Comparison of ENCODE assay signal across 9 cellular contexts in genomic region chr3:9168230-9168629, GRCh38.
DNase-seq lines count a peak whose midpoint lies in the region; ATAC-seq and TF ChIP-seq lines count a peak whose summit lies in the region.
"Had no signal": no experiment of that assay in that cellular context is flagged by ENCODE, and none has a peak within 500 bp of the region (broad histone marks: within the 10 kb centered on the region; RNA-seq: fewer than 3 reads in every experiment).

No MANE protein-coding gene starts in this region.

- no peak overlapping the region for H3K4ac ChIP-seq in trophoblast cell (ENCODE audit: low read depth, low read length)

- no peak overlapping the region for H2AFZ ChIP-seq in trophoblast cell (ENCODE audit: insufficient read depth, low read length, poor library complexity)
- H2AFZ ChIP-seq: parathyroid adenoma had no signal

- no peak overlapping the region for H3K9ac ChIP-seq in trophoblast cell (ENCODE audit: low read length)
- H3K9ac ChIP-seq: parathyroid adenoma had no signal

- no peak overlapping the region for H2BK120ac ChIP-seq in trophoblast cell (ENCODE audit: insufficient read depth, low read length, poor library complexity)

- H3K4me2 ChIP-seq in trophoblast cell (ENCODE audit: low read length) = no peak overlapping the region

- H3K36me3 ChIP-seq in trophoblast cell (ENCODE audit: control insufficient read depth in 1 of 2, insufficient read depth in 2 of 2, low read length in 2 of 2) = no peaks in the 10 kb centered on the region
- H3K36me3 ChIP-seq in effector memory CD4-positive, alpha-beta T cell (ENCODE audit: control insufficient read depth, insufficient read depth, low read length) = no peaks in the 10 kb centered on the region

- H3K14ac ChIP-seq in trophoblast cell (ENCODE audit: low read length) = no peak overlapping the region

- H3K18ac ChIP-seq in trophoblast cell (ENCODE audit: low read length) = no peak overlapping the region

- H3K27ac ChIP-seq in trophoblast cell (ENCODE audit: low read depth, low read length) = no peak overlapping the region
- no peak overlapping the region for H3K27ac ChIP-seq in effector memory CD4-positive, alpha-beta T cell (ENCODE audit: insufficient read depth, low read length, poor library complexity, severe bottlenecking)
- H3K27ac ChIP-seq: parathyroid adenoma had no signal

- H3K79me1 ChIP-seq in trophoblast cell (ENCODE audit: low read length) = no peaks in the 10 kb centered on the region

- intact Hi-C loops in activated B cell treated with CpG ODN at 0.5 μM for 24 hours (cut with micrococcal nuclease) = loop anchor here (1.0 kb wide), 1 partner anchor 81 kb away; the partner anchor contains the start of gene SRGAP3

- no peaks in the 10 kb centered on the region for H3K79me2 ChIP-seq in trophoblast cell (ENCODE audit: control insufficient read depth, insufficient read depth, low read length, poor library complexity)
- H3K79me2 ChIP-seq: parathyroid adenoma had no signal

- no CpG with 5 or more reads among the region's 6 CpGs for WGBS in trophoblast cell (ENCODE audit: extremely low coverage, insufficient coverage, insufficient read length)

- H3K23ac ChIP-seq in trophoblast cell (ENCODE audit: low read length) = no peak overlapping the region

- H2AK5ac ChIP-seq in trophoblast cell (ENCODE audit: low read length) = no peak overlapping the region

- H3K27ac Mint-ChIP-seq in activated B cell treated with CpG ODN at 0.5 μM for 24 hours (peak overlapping the region; percentile 50), memory B cell (no peak overlapping the region)

- no peak overlapping the region for H3K4me3 ChIP-seq in trophoblast cell (ENCODE audit: low read depth, low read length)
- H3K4me3 ChIP-seq in effector memory CD4-positive, alpha-beta T cell (ENCODE audit: insufficient read depth, low read depth, low read length, poor library complexity, severe bottlenecking) = no peak overlapping the region

- H3K9me3 Mint-ChIP-seq in activated B cell treated with CpG ODN at 0.5 μM for 24 hours = no peaks in the 10 kb centered on the region
- no peaks in the 10 kb centered on the region for H3K9me3 Mint-ChIP-seq in memory B cell

- H3K4me1 Mint-ChIP-seq in activated B cell treated with CpG ODN at 0.5 μM for 24 hours (no peaks in the 10 kb centered on the region), memory B cell (peaks cover 10% of the 10 kb centered on the region)

- TF ChIP-seq CTCF in activated B cell treated with CpG ODN at 0.5 μM for 24 hours (IDR thresholded peaks at IDR 0.05) = no peak

- POLR2A ChIA-PET in activated B cell treated with CpG ODN at 0.5 μM for 24 hours (lab: Charles Lee) = no interaction called here

- no peak overlapping the region for H2BK5ac ChIP-seq in trophoblast cell (ENCODE audit: low read depth, low read length, poor library complexity)

- no peak for DNase-seq in activated B cell treated with CpG ODN at 0.5 μM for 24 hours
- DNase-seq in memory B cell (ENCODE audit: low spot score in 2 of 2) = peak in 1 of 2 donors; percentile 11
- no peak for DNase-seq in trophoblast cell
- DNase-seq in NCI-H2171 treated with DMSO at 0.1 percent for 48 hours (lab: John Stamatoyannopoulos, UW) = no peak
- DNase-seq in NCI-H2196 treated with DMSO at 0.1 percent for 48 hours (lab: John Stamatoyannopoulos, UW; ENCODE audit: unreplicated experiment) = no peak
- DNase-seq in effector memory CD4-positive, alpha-beta T cell = no peak

- H2BK12ac ChIP-seq in trophoblast cell (ENCODE audit: low read length) = no peak overlapping the region

- no peak overlapping the region for H4K91ac ChIP-seq in trophoblast cell (ENCODE audit: low read depth, low read length)

- no peak overlapping the region for H4K12ac ChIP-seq in trophoblast cell (ENCODE audit: low read depth, low read length)

- H3K9me3 ChIP-seq in trophoblast cell (ENCODE audit: insufficient read depth, low read depth, low read length) = no peaks in the 10 kb centered on the region
- no peaks in the 10 kb centered on the region for H3K9me3 ChIP-seq in effector memory CD4-positive, alpha-beta T cell (ENCODE audit: control insufficient read depth, low read length)

- H4K8ac ChIP-seq in trophoblast cell (ENCODE audit: low read depth, low read length) = no peak overlapping the region

- peak; percentile 97 for ATAC-seq in GM18907 (IDR thresholded peaks at IDR 0.05; ENCODE audit: unreplicated experiment)
- peak; percentile 97 for ATAC-seq in HG02798 (IDR thresholded peaks at IDR 0.05; ENCODE audit: poor library complexity, unreplicated experiment)
- ATAC-seq in activated B cell treated with CpG ODN at 0.5 μM for 24 hours (ENCODE audit: low read depth) = peak; percentile 97
- peak; percentile 86 for ATAC-seq in memory B cell (ENCODE audit: low read depth)

- H3K27me3 Mint-ChIP-seq in activated B cell treated with CpG ODN at 0.5 μM for 24 hours (no peaks in the 10 kb centered on the region), memory B cell (peaks cover 2% of the 10 kb centered on the region)

- H3K27me3 ChIP-seq in trophoblast cell (ENCODE audit: insufficient read depth, low read length) = no peaks in the 10 kb centered on the region
- H3K27me3 ChIP-seq in effector memory CD4-positive, alpha-beta T cell (replicated peaks; ENCODE audit: control insufficient read depth, insufficient read depth, low read length, poor library complexity, severe bottlenecking) = no peaks in the 10 kb centered on the region

- CTCF ChIA-PET in activated B cell treated with CpG ODN at 0.5 μM for 24 hours (lab: Charles Lee) = interaction anchor here (1.3 kb wide), 1 partner anchor 9 kb away, joined by 3 read pairs; no protein-coding TSS in a partner anchor

- peaks cover 2 to 4% of the 10 kb centered on the region in 2 experiments for H3K4me1 ChIP-seq in trophoblast cell (ENCODE audit: control insufficient read depth in 1 of 2, insufficient read depth in 2 of 2, low read length in 2 of 2)
- peaks cover 34% of the 10 kb centered on the region for H3K4me1 ChIP-seq in effector memory CD4-positive, alpha-beta T cell (ENCODE audit: control insufficient read depth, insufficient read depth, low read length, poor library complexity, severe bottlenecking)

- H3K4me3 Mint-ChIP-seq in activated B cell treated with CpG ODN at 0.5 μM for 24 hours (peak overlapping the region; percentile 5), memory B cell (no peak overlapping the region)

- no peaks in the 10 kb centered on the region for H3K36me3 Mint-ChIP-seq in activated B cell treated with CpG ODN at 0.5 μM for 24 hours (ENCODE audit: low read depth)
- no peaks in the 10 kb centered on the region for H3K36me3 Mint-ChIP-seq in memory B cell
